ENCODE assay signal across 8 cellular contexts in the genomic region with DNA sequence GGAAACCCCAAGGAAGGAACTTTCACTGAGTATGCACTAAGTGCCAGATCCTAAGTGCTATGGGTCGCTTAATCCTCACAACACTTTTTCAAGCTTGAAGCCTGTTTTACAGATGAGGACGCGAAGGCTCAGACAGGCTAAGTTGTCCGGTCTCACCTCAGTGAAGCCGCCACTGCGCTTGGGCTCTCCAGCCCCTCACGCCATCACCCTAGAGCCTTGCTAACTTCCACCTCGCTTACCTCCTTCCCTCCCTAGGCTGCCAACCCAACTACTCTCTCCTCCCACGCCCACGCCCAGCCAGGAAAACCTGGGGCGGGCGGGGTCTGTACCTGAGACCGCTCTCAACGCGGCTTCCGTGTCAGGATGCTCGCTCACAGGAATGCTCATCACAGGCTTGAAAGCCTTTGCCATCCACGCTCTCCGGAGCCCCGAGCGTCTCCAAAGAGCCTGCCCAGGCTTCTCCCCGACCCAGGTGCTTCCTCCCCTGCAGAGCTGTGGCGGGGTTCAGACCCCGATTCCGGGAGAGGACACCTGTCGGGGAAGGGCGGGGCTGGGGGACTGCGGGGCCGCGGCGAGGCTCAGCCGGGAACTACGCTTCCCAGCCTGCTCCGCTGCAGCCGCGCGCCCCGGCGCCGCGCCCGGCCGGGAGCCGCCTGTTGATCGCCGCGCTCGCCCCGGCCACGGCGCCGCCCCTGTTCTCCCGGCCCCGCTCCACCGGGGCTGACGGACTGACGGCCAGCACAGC. TPM values are rescaled to one million over a fixed set of nuclear protein-coding genes. Genes with fewer than 3 reads are reported as not detected.
DNase-seq lines count a peak whose midpoint lies in the region; ATAC-seq, FAIRE-seq and TF ChIP-seq lines count a peak whose summit lies in the region.

TSS of gene TMOD2 (plus strand) at position 656 of the 745 bp plus-strand sequence. CDS start 14,845 bp downstream, outside the sequence.

- H3K36me3 ChIP-seq in ACC112 (ENCODE audit: insufficient read depth, low read length) (no peaks in the 10 kb centered on the region), OCI-LY3 (replicated peaks; ENCODE audit: low read depth, low read length) (no peaks in the 10 kb centered on the region), neutrophil (no peaks in the 10 kb centered on the region)

- peaks cover 28% of the 10 kb centered on the region for H3K27me3 Mint-ChIP-seq in activated naive CD4-positive, alpha-beta T cell treated with anti-CD3 and anti-CD28 coated beads, Interleukin-2, amount 10 ng/mL, durations not matched to agents 7 days and 5 days

- TF ChIP-seq CTCF in OCI-LY3 (IDR thresholded peaks at IDR 0.05; ENCODE audit: low read depth, low read length) = no peak
- TF ChIP-seq CTCF in neutrophil (IDR thresholded peaks at IDR 0.05) = no peak

- H3K9me3 ChIP-seq in OCI-LY3 (ENCODE audit: insufficient read depth, low read length) (no peaks in the 10 kb centered on the region), neutrophil (no peaks in the 10 kb centered on the region)

- H4K20me1 ChIP-seq in OCI-LY3 (ENCODE audit: insufficient read depth, low read length) = no peaks in the 10 kb centered on the region

- peak within 1 kb of the TSS; percentile 91 for H3K4me2 ChIP-seq in OCI-LY3 (ENCODE audit: low read length)

- peaks cover 45% of the 10 kb centered on the region for H3K4me1 Mint-ChIP-seq in activated naive CD4-positive, alpha-beta T cell treated with anti-CD3 and anti-CD28 coated beads, Interleukin-2, amount 10 ng/mL, durations not matched to agents 7 days and 5 days

- peaks cover 15% of the 10 kb centered on the region for H3K36me3 Mint-ChIP-seq in activated naive CD4-positive, alpha-beta T cell treated with anti-CD3 and anti-CD28 coated beads, Interleukin-2, amount 10 ng/mL, durations not matched to agents 7 days and 5 days

- CTCF ChIA-PET in activated naive CD4-positive, alpha-beta T cell treated with anti-CD3 and anti-CD28 coated beads, Interleukin-2, amount 10 ng/mL, durations not matched to agents 7 days and 5 days (lab: Charles Lee) = interaction anchor here (0.8 kb wide), 1 partner anchor 101 kb away, joined by 4 read pairs; no protein-coding TSS in a partner anchor

- peak within 1 kb of the TSS; percentile 82 for H3K4me3 Mint-ChIP-seq in activated naive CD4-positive, alpha-beta T cell treated with anti-CD3 and anti-CD28 coated beads, Interleukin-2, amount 10 ng/mL, durations not matched to agents 7 days and 5 days

- H3K27ac Mint-ChIP-seq in activated naive CD4-positive, alpha-beta T cell treated with anti-CD3 and anti-CD28 coated beads, Interleukin-2, amount 10 ng/mL, durations not matched to agents 7 days and 5 days = no peak within 1 kb of the TSS

- H3K79me2 ChIP-seq in ACC112 (ENCODE audit: control insufficient read depth, insufficient read depth, low read length, unreplicated experiment) (no peaks in the 10 kb centered on the region), OCI-LY3 (ENCODE audit: low read length) (no peaks in the 10 kb centered on the region)

- H2AFZ ChIP-seq in ACC112 (ENCODE audit: low read length, unreplicated experiment) (peak within 1 kb of the TSS; percentile 97), OCI-LY3 (ENCODE audit: low read depth, low read length) (peak within 1 kb of the TSS; percentile 64)

- peak; percentile 57 for ATAC-seq in HG03025 (IDR thresholded peaks at IDR 0.05; ENCODE audit: low FRiP score, unreplicated experiment)

- H3K27me3 ChIP-seq in ACC112 (ENCODE audit: insufficient read depth, low read length) = peaks cover 44% of the 10 kb centered on the region
- peaks cover 18% of the 10 kb centered on the region for H3K27me3 ChIP-seq in OCI-LY3 (ENCODE audit: low read depth, low read length)
- peaks cover 25% of the 10 kb centered on the region for H3K27me3 ChIP-seq in neutrophil

- H3K4me1 ChIP-seq in ACC112 (ENCODE audit: control insufficient read depth, insufficient read depth, low read length, unreplicated experiment) (no peaks in the 10 kb centered on the region), OCI-LY3 (ENCODE audit: low read length) (peaks cover 26% of the 10 kb centered on the region), neutrophil (ENCODE audit: control insufficient read depth in 1 of 2, insufficient read depth in 1 of 2, low read depth in 1 of 2, low read length in 1 of 2) (peaks cover 47 to 49% of the 10 kb centered on the region in 2 experiments)

- peak; percentile 55 for FAIRE-seq in GM18507 (lab: Jason Lieb, UNC)

- H3K4me3 ChIP-seq in ACC112 (ENCODE audit: low read depth, low read length) = peak within 1 kb of the TSS; percentile 87
- H3K4me3 ChIP-seq in OCI-LY3 (ENCODE audit: low read length) = peak within 1 kb of the TSS; percentile 89
- peak within 1 kb of the TSS; percentile 75 to 83 for H3K4me3 ChIP-seq in neutrophil (ENCODE audit: low read depth in 1 of 2, low read length in 1 of 2)

- DNase-seq in GM18507 (ENCODE audit: extremely low spot score, insufficient read length, low read depth) (no peak), glomerular endothelial cell (ENCODE audit: extremely low read depth, low read depth, low spot score) (no peak), NCI-H446 treated with DMSO at 0.1 percent for 48 hours (lab: John Stamatoyannopoulos, UW) (no peak)
- peak; percentile 59 for DNase-seq in activated naive CD4-positive, alpha-beta T cell treated with anti-CD3 and anti-CD28 coated beads, Interleukin-2, amount 10 ng/mL, durations not matched to agents 7 days and 5 days

- peak within 1 kb of the TSS; percentile 52 for H3K9ac ChIP-seq in OCI-LY3 (ENCODE audit: low read length)

- H3K27ac ChIP-seq in ACC112 (ENCODE audit: low read depth, low read length) (no peak within 1 kb of the TSS), OCI-LY3 (ENCODE audit: low read length) (no peak within 1 kb of the TSS), neutrophil (peak within 1 kb of the TSS; percentile 67)

- no peaks in the 10 kb centered on the region for H3K9me3 Mint-ChIP-seq in activated naive CD4-positive, alpha-beta T cell treated with anti-CD3 and anti-CD28 coated beads, Interleukin-2, amount 10 ng/mL, durations not matched to agents 7 days and 5 days

RNA-seq across cellular contexts. Expression of gene TMOD2, which starts in this region (rescaled TPM):
- 11.4 and 13.5 TPM in 2 replicates for total RNA-seq in glomerular endothelial cell
